Comparison of ENCODE assay signal across 25 cellular contexts in genomic region chr17:78515480-78515879, GRCh38.
"Had no signal": no experiment of that assay in that cellular context is flagged by ENCODE, and none has a peak within 500 bp of the region (broad histone marks: within the 10 kb centered on the region; RNA-seq: fewer than 3 reads in every experiment).

No MANE protein-coding gene starts in this region.

- DNase-seq: activated B cell treated with CpG ODN at 0.5 μM for 24 hours; activated CD4-positive, alpha-beta T cell treated with anti-CD3 and anti-CD28 coated beads for 48 hours; activated CD4-positive, alpha-beta T cell treated with anti-CD3 and anti-CD28 coated beads, Interleukin-2, amount 50 U/mL, for 1 hour; activated CD4-positive, alpha-beta T cell treated with anti-CD3 and anti-CD28 coated beads, Interleukin-2, amount 50 U/mL, for 48 hours; activated CD8-positive, alpha-beta memory T cell treated with anti-CD3 and anti-CD28 coated beads for 24 hours; activated CD8-positive, alpha-beta T cell treated with anti-CD3 and anti-CD28 coated beads for 36 hours; activated effector memory CD4-positive, alpha-beta T cell treated with anti-CD3 and anti-CD28 coated beads, Interleukin-2, amount 50 U/mL, for 16 hours; activated naive CD4-positive, alpha-beta T cell treated with anti-CD3 and anti-CD28 coated beads for 36 hours; activated naive CD8-positive, alpha-beta T cell treated with anti-CD3 and anti-CD28 coated beads for 36 hours; activated naive CD8-positive, alpha-beta T cell treated with anti-CD3 and anti-CD28 coated beads, Interleukin-2, amount 50 U/mL, for 24 hours; activated T-cell treated with anti-CD3 and anti-CD28 coated beads, Interleukin-2, amount 50 U/mL, for 1 hour; activated T-cell treated with anti-CD3 and anti-CD28 coated beads, Interleukin-2, amount 50 U/mL, for 48 hours; adrenal gland; amygdala; dorsolateral prefrontal cortex; effector memory CD4-positive, alpha-beta T cell; erythroblast; foreskin keratinocyte; gastrocnemius medialis; glutamatergic neuron; SW 1271; T-cell; T1000; WERI-Rb-1 had no signal

- ATAC-seq: activated CD4-positive, CD25-positive, alpha-beta regulatory T cell treated with anti-CD3 and anti-CD28 coated beads, Interleukin-2, amount 50 U/mL, for 24 hours; activated CD8-positive, alpha-beta T cell treated with anti-CD3 and anti-CD28 coated beads for 36 hours; activated naive CD8-positive, alpha-beta T cell treated with anti-CD3 and anti-CD28 coated beads, Interleukin-2, amount 50 U/mL, for 24 hours; foreskin keratinocyte; gastrocnemius medialis; T-cell had no signal
